In genomic region chr14:91835920-91836843, GRCh38 we compare ENCODE assay signal across 8 cellular contexts. TPM values are rescaled to one million over a fixed set of nuclear protein-coding genes. Genes with fewer than 3 reads are reported as not detected.
A peak's percentile ranks its signal among the peaks of the same experiment; 100 is the strongest.
DNase-seq lines count a peak whose midpoint lies in the region; ATAC-seq and TF ChIP-seq lines count a peak whose summit lies in the region.

No MANE protein-coding gene starts in this region.

- H3K27me3 Mint-ChIP-seq in glutamatergic neuron (ENCODE audit: unreplicated experiment), result peaks cover 8% of the 10 kb centered on the region

- H3K4me1 ChIP-seq in psoas muscle (no peaks in the 10 kb centered on the region), uterus (no peaks in the 10 kb centered on the region)

- H3K4me3 Mint-ChIP-seq in glutamatergic neuron (ENCODE audit: unreplicated experiment), result peak overlapping the region; percentile 74

- no peaks in the 10 kb centered on the region for H3K9me3 Mint-ChIP-seq in glutamatergic neuron (ENCODE audit: unreplicated experiment)

- H3K36me3 ChIP-seq in psoas muscle (ENCODE audit: insufficient read depth in 1 of 2, low read depth in 1 of 2) (no peaks in the 10 kb centered on the region), uterus (no peaks in the 10 kb centered on the region)

- TF ChIP-seq POLR2A in GM18526 (IDR thresholded peaks at IDR 0.05; ENCODE audit: extremely low read depth, insufficient read length) (peak; percentile 31), uterus (IDR thresholded peaks at IDR 0.05) (peak in 1 of 2 donors; percentile 67)

- DNase-seq in NCI-H82 treated with DMSO at 0.1 percent for 48 hours (lab: John Stamatoyannopoulos, UW; ENCODE audit: unreplicated experiment), result peak; percentile 17
- DNase-seq in activated T-helper 1 cell treated with Interleukin-2 at 50 U/mL for 16 hours (ENCODE audit: low read depth), result peak; percentile 79
- peak; percentile 67 for DNase-seq in glutamatergic neuron
- peak; percentile 55 to 69 for DNase-seq in psoas muscle
- DNase-seq in uterus, result peak; percentile 77 to 90
- DNase-seq in A172 (ENCODE audit: low spot score), result no peak

- peaks cover 0 to 41% (median 11%) of the 10 kb centered on the region in 3 donors for H3K27me3 ChIP-seq in psoas muscle (ENCODE audit: insufficient read depth in 3 of 3, low read length in 2 of 3)
- no peaks in the 10 kb centered on the region for H3K27me3 ChIP-seq in uterus

- intact Hi-C loops in psoas muscle (cut with DNase I), result no loop called here
- intact Hi-C loops in uterus (cut with DNase I; ENCODE audit: low total_unique reads), result no loop called here

- H3K4me3 ChIP-seq in psoas muscle (peak overlapping the region; percentile 59), uterus (peak overlapping the region; percentile 66 to 79)

- no peaks in the 10 kb centered on the region for H3K4me1 Mint-ChIP-seq in glutamatergic neuron (ENCODE audit: low read depth, unreplicated experiment)

- H3K27ac Mint-ChIP-seq in glutamatergic neuron (ENCODE audit: unreplicated experiment), result no peak overlapping the region

- H3K27ac ChIP-seq in psoas muscle (no peak overlapping the region), uterus (peak overlapping the region; percentile 94 to 95)

- 1 to 2% (median 2%) methylated on average over 52 to 84 of the region's 84 CpGs for WGBS in psoas muscle, 3 donors

- no peak for TF ChIP-seq CTCF in glutamatergic neuron (IDR thresholded peaks at IDR 0.05; ENCODE audit: partially characterized antibody, unreplicated experiment)
- TF ChIP-seq CTCF in psoas muscle (IDR thresholded peaks at IDR 0.05), result no peak
- no peak for TF ChIP-seq CTCF in uterus (IDR thresholded peaks at IDR 0.05)

- H3K36me3 Mint-ChIP-seq in glutamatergic neuron (ENCODE audit: unreplicated experiment), result no peaks in the 10 kb centered on the region

- ATAC-seq in HG03103 (IDR thresholded peaks at IDR 0.05; ENCODE audit: low read depth, unreplicated experiment) (peak; percentile 80), psoas muscle (peak; percentile 28 to 66 (median 56))

- H3K9me3 ChIP-seq in psoas muscle (no peaks in the 10 kb centered on the region), uterus (no peaks in the 10 kb centered on the region)

RNA-seq across cellular contexts. Expression of gene TC2N, which starts 31.2 kb away (rescaled TPM):
- 2.5 TPM for total RNA-seq in glutamatergic neuron (ENCODE audit: unreplicated experiment)
- 1 to 10 TPM; 1.5 to 4.3 (median 2.9) TPM for total RNA-seq in psoas muscle
- 1 to 10 TPM; 1.2 to 2.3 (median 1.7) TPM for polyA plus RNA-seq in psoas muscle
- total RNA-seq in uterus, result 10 to 100 TPM; 25.4 to 79.1 (median 36.5) TPM
- total RNA-seq in A172 (2014; rRNA removed; shearing (Covaris generic)), result not detected in 2 replicates
